Comparison of ENCODE assay signal across 19 cellular contexts in genomic region chr13:110070046-110070445, GRCh38.
"Had no signal": no experiment of that assay in that cellular context is flagged by ENCODE, and none has a peak within 500 bp of the region (broad histone marks: within the 10 kb centered on the region; RNA-seq: fewer than 3 reads in every experiment).

No MANE protein-coding gene starts in this region.

- DNase-seq: activated CD4-positive, alpha-beta T cell treated with anti-CD3 and anti-CD28 coated beads for 4 hours; activated CD8-positive, alpha-beta memory T cell treated with anti-CD3 and anti-CD28 coated beads, Interleukin-2, amount 50 U/mL, for 48 hours; activated CD8-positive, alpha-beta T cell treated with anti-CD3 and anti-CD28 coated beads, Interleukin-2, amount 10 ng/mL, durations not matched to agents 7 days and 5 days; activated naive CD4-positive, alpha-beta T cell; activated naive CD8-positive, alpha-beta T cell treated with anti-CD3 and anti-CD28 coated beads, Interleukin-2, amount 50 U/mL, for 24 hours; effector memory CD8-positive, alpha-beta T cell; erythroblast; hippocampal formation; lower lobe of right lung; naive thymus-derived CD4-positive, alpha-beta T cell; occipital lobe; psoas muscle; stimulated activated CD4-positive, alpha-beta T cell treated with anti-CD3 and anti-CD28 coated beads, Interleukin-15, amount 100 ng/mL, for 24 hours; stimulated activated CD4-positive, alpha-beta T cell treated with anti-CD3 and anti-CD28 coated beads, Interleukin-4, amount 100 ng/mL, for 24 hours; stimulated activated naive CD8-positive, alpha-beta T cell treated with anti-CD3 and anti-CD28 coated beads, Interleukin-15, amount 100 ng/mL, for 72 hours; T-cell; testis had no signal

- H3K27me3 Mint-ChIP-seq: activated naive CD8-positive, alpha-beta T cell treated with anti-CD3 and anti-CD28 coated beads, Interleukin-2, amount 50 U/mL, for 24 hours; dendritic cell treated with granulocyte-macrophage colony-stimulating factor and Interleukin-4, amounts not matched to agents 40 ng/mL and 50 ng/mL, for 4 days; effector memory CD8-positive, alpha-beta T cell had no signal

- ATAC-seq: activated CD8-positive, alpha-beta T cell treated with anti-CD3 and anti-CD28 coated beads, Interleukin-2, amount 10 ng/mL, durations not matched to agents 7 days and 5 days; activated naive CD8-positive, alpha-beta T cell treated with anti-CD3 and anti-CD28 coated beads, Interleukin-2, amount 50 U/mL, for 24 hours; effector memory CD8-positive, alpha-beta T cell; lower lobe of right lung; naive thymus-derived CD4-positive, alpha-beta T cell; psoas muscle; stimulated activated naive CD8-positive, alpha-beta T cell treated with anti-CD3 and anti-CD28 coated beads, Interleukin-15, amount 100 ng/mL, for 72 hours; T-cell had no signal

- H3K27me3 ChIP-seq: testis had no signal

- H3K36me3 ChIP-seq: lower lobe of right lung had no signal

- H3K27ac Mint-ChIP-seq: activated CD8-positive, alpha-beta T cell treated with anti-CD3 and anti-CD28 coated beads, Interleukin-2, amount 10 ng/mL, durations not matched to agents 7 days and 5 days; activated naive CD8-positive, alpha-beta T cell treated with anti-CD3 and anti-CD28 coated beads, Interleukin-2, amount 50 U/mL, for 24 hours; activated T-helper 1 cell treated with anti-CD3 and anti-CD28 coated beads, Interleukin-12 subunit alpha, Interleukin-12 subunit beta, Interleukin-2, Interleukin-4 antibody, amounts not matched to agents 30 ng/mL and 10 ng/mL and 1 ng/mL, durations not matched to agents 14 hours and 24 hours and 36 hours; dendritic cell treated with granulocyte-macrophage colony-stimulating factor and Interleukin-4, amounts not matched to agents 40 ng/mL and 50 ng/mL, for 4 days; effector memory CD8-positive, alpha-beta T cell; naive thymus-derived CD4-positive, alpha-beta T cell; stimulated activated naive CD8-positive, alpha-beta T cell treated with anti-CD3 and anti-CD28 coated beads, Interleukin-15, amount 100 ng/mL, for 72 hours; T-cell had no signal

- H3K4me3 ChIP-seq: lower lobe of right lung, psoas muscle, testis had no signal

- H3K9me3 Mint-ChIP-seq: activated naive CD8-positive, alpha-beta T cell treated with anti-CD3 and anti-CD28 coated beads, Interleukin-2, amount 50 U/mL, for 24 hours; activated T-helper 1 cell treated with anti-CD3 and anti-CD28 coated beads, Interleukin-12 subunit alpha, Interleukin-12 subunit beta, Interleukin-2, Interleukin-4 antibody, amounts not matched to agents 30 ng/mL and 10 ng/mL and 1 ng/mL, durations not matched to agents 14 hours and 24 hours and 36 hours; dendritic cell treated with granulocyte-macrophage colony-stimulating factor and Interleukin-4, amounts not matched to agents 40 ng/mL and 50 ng/mL, for 4 days had no signal

- H3K9me3 ChIP-seq: lower lobe of right lung, psoas muscle, testis had no signal

- H3K27ac ChIP-seq: lower lobe of right lung, psoas muscle, testis had no signal

- H3K4me3 Mint-ChIP-seq: activated CD8-positive, alpha-beta T cell treated with anti-CD3 and anti-CD28 coated beads, Interleukin-2, amount 10 ng/mL, durations not matched to agents 7 days and 5 days; activated naive CD8-positive, alpha-beta T cell treated with anti-CD3 and anti-CD28 coated beads, Interleukin-2, amount 50 U/mL, for 24 hours; activated T-helper 1 cell treated with anti-CD3 and anti-CD28 coated beads, Interleukin-12 subunit alpha, Interleukin-12 subunit beta, Interleukin-2, Interleukin-4 antibody, amounts not matched to agents 30 ng/mL and 10 ng/mL and 1 ng/mL, durations not matched to agents 14 hours and 24 hours and 36 hours; dendritic cell treated with granulocyte-macrophage colony-stimulating factor and Interleukin-4, amounts not matched to agents 40 ng/mL and 50 ng/mL, for 4 days; effector memory CD8-positive, alpha-beta T cell; naive thymus-derived CD4-positive, alpha-beta T cell; stimulated activated naive CD8-positive, alpha-beta T cell treated with anti-CD3 and anti-CD28 coated beads, Interleukin-15, amount 100 ng/mL, for 72 hours; T-cell had no signal

- H3K4me1 Mint-ChIP-seq: activated naive CD8-positive, alpha-beta T cell treated with anti-CD3 and anti-CD28 coated beads, Interleukin-2, amount 50 U/mL, for 24 hours; naive thymus-derived CD4-positive, alpha-beta T cell; stimulated activated naive CD8-positive, alpha-beta T cell treated with anti-CD3 and anti-CD28 coated beads, Interleukin-15, amount 100 ng/mL, for 72 hours; T-cell had no signal

- H3K4me1 ChIP-seq: lower lobe of right lung, psoas muscle, testis had no signal

- H3K36me3 Mint-ChIP-seq: naive thymus-derived CD4-positive, alpha-beta T cell; T-cell had no signal
